ENCODE assay signal across 8 cellular contexts in the genomic region with DNA sequence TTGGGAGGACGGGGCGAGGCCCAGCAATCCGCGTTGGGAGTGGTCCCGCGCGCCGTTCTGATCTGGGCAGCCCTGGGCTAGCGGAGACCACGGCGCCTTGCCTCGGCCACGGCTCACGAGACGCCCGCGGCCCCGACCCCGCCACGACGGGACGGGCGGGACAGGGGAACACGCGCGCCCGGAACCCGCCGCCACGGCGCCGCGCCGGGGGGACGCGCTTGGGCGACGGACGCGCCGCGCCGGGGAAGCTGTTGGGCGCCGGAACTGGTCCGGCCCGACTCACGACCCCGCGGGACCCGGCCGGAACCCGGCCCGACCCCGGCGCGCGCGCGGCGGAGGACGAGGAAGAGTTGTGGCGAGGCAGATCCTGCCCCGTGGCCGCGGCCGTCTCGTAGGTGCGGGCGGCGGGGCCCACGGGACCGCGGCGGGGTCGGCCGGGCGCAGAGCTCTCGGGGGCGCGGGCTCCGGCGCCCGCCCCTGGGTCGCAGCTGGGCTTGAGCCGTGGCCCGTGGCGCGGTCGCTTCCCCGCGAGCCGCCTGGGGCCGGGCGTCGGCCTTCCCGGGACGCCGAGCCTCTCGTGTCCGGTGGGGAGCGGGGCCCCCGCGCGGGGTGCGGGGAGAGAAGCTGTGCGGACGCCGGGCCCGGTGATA. TPM values are rescaled to one million over a fixed set of nuclear protein-coding genes. Genes with fewer than 3 reads are reported as not detected.
DNase-seq lines count a peak whose midpoint lies in the region; ATAC-seq and TF ChIP-seq lines count a peak whose summit lies in the region.

A gene (plus strand): TSS at position 251 of the 650 bp plus-strand sequence. CDS start 6,830 bp downstream, outside the sequence.

- TF ChIP-seq CTCF in GM12865 (IDR thresholded peaks at IDR 0.05; ENCODE audit: insufficient read depth, low read depth, low read length, missing control alignments) (no peak), SK-N-SH (IDR thresholded peaks at IDR 0.05) (no peak), glutamatergic neuron (IDR thresholded peaks at IDR 0.05; ENCODE audit: partially characterized antibody, unreplicated experiment) (no peak), ovary (IDR thresholded peaks at IDR 0.05) (no peak)

- TF ChIP-seq EP300 in SK-N-SH (IDR thresholded peaks at IDR 0.05; ENCODE audit: borderline replicate concordance in 1 of 2, low read depth in 1 of 2, low read length in 1 of 2) (no peak), ovary (IDR thresholded peaks at IDR 0.05) (no peak)

- peak within 1 kb of the TSS; percentile 86 for H3K4me2 ChIP-seq in SK-N-SH

- peaks cover 47% of the 10 kb centered on the region for H3K79me2 ChIP-seq in SK-N-SH (ENCODE audit: insufficient read depth)

- H3K36me3 ChIP-seq in SK-N-SH (replicated peaks in 1 of 2; ENCODE audit: control insufficient read depth in 1 of 2, insufficient read depth in 2 of 2, low read length in 1 of 2): no peaks in the 10 kb centered on the region
- H3K36me3 ChIP-seq in ovary: no peaks in the 10 kb centered on the region
- peaks cover 5% of the 10 kb centered on the region for H3K36me3 ChIP-seq in thymus (ENCODE audit: control insufficient read depth, insufficient read depth)

- DNase-seq in GM12865 (ENCODE audit: low read depth) (peak; percentile 84), SK-N-SH (peak; percentile 95), glutamatergic neuron (peak; percentile 59), ovary (peak; percentile 48 to 79 (median 68))
- DNase-seq in activated naive CD4-positive, alpha-beta T cell treated with anti-CD3 and anti-CD28 coated beads, Interleukin-2, amount 50 U/mL, for 72 hours (ENCODE audit: low spot score in 2 of 2): peak in 1 of 2 donors; percentile 79

- peak within 1 kb of the TSS; percentile 82 for H3K4me3 ChIP-seq in GM12865 (ENCODE audit: low read depth, low read length)
- peak within 1 kb of the TSS; percentile 84 to 87 for H3K4me3 ChIP-seq in SK-N-SH (ENCODE audit: low read depth in 2 of 2, low read length in 1 of 2)
- H3K4me3 ChIP-seq in ovary: peak within 1 kb of the TSS; percentile 51
- peak within 1 kb of the TSS; percentile 90 for H3K4me3 ChIP-seq in thymus (ENCODE audit: low read length)

- no peak for TF ChIP-seq RAD21 in SK-N-SH (IDR thresholded peaks at IDR 0.05; ENCODE audit: low read length)

- 0 out of 2 replicates have a peak, but pooled peaks cover 7% of the 10 kb centered on the region for H4K20me1 ChIP-seq in SK-N-SH (ENCODE audit: insufficient read depth)

- peak within 1 kb of the TSS; percentile 98 to 100 for H3K27ac Mint-ChIP-seq in activated naive CD4-positive, alpha-beta T cell treated with anti-CD3 and anti-CD28 coated beads, Interleukin-2, amount 50 U/mL, for 72 hours
- H3K27ac Mint-ChIP-seq in glutamatergic neuron (ENCODE audit: unreplicated experiment): no peak within 1 kb of the TSS

- H3K27ac ChIP-seq in SK-N-SH (ENCODE audit: low read depth in 2 of 2, low read length in 1 of 2): peak within 1 kb of the TSS in 1 of 2 experiments; percentile 53; a peak in 1 of 4 replicates
- peak within 1 kb of the TSS; percentile 23 to 38 for H3K27ac ChIP-seq in ovary
- peak within 1 kb of the TSS; percentile 88 for H3K27ac ChIP-seq in thymus (ENCODE audit: low read depth)

- no peaks in the 10 kb centered on the region for H3K9me3 Mint-ChIP-seq in activated naive CD4-positive, alpha-beta T cell treated with anti-CD3 and anti-CD28 coated beads, Interleukin-2, amount 50 U/mL, for 72 hours
- peaks cover 3% of the 10 kb centered on the region for H3K9me3 Mint-ChIP-seq in glutamatergic neuron (ENCODE audit: unreplicated experiment)

- POLR2A ChIA-PET in SK-N-SH (lab: Yijun Ruan, JAX): interaction anchor here (0.7 to 1.3 kb wide), 6 partner anchors 9 to 368 kb away, joined by 3 to 4 read pairs (median 4); no protein-coding TSS in a partner anchor

- TF ChIP-seq POLR2A in ovary (IDR thresholded peaks at IDR 0.05): no peak

- peak within 1 kb of the TSS; percentile 97 for H2AFZ ChIP-seq in SK-N-SH (ENCODE audit: low read depth)

- H3K4me1 ChIP-seq in SK-N-SH (ENCODE audit: control insufficient read depth in 1 of 2, insufficient read depth in 2 of 2, low read depth in 1 of 2, low read length in 1 of 2): peaks cover 7 to 34% of the 10 kb centered on the region in 2 experiments; a peak in 2 of 4 replicates
- H3K4me1 ChIP-seq in ovary (ENCODE audit: insufficient read depth): peaks cover 7% of the 10 kb centered on the region
- H3K4me1 ChIP-seq in thymus (ENCODE audit: control insufficient read depth, insufficient read depth, low read length): peaks cover 50% of the 10 kb centered on the region

- intact Hi-C loops in ovary (cut with DNase I): no loop called here

- no peaks in the 10 kb centered on the region for H3F3A ChIP-seq in SK-N-SH (replicated peaks; ENCODE audit: insufficient read depth)

- 67% methylated on average over 1 of the region's 110 CpGs for WGBS in SK-N-SH (ENCODE audit: low lambda C conversion rate)
- WGBS in ovary, 3 donors: 1% methylated on average over 55 to 110 of the region's 110 CpGs
- under 1% methylated on average over 110 of the region's 110 CpGs for WGBS in thymus

- H3K4me3 Mint-ChIP-seq in glutamatergic neuron (ENCODE audit: unreplicated experiment): peak within 1 kb of the TSS; percentile 94

- H3K9me2 ChIP-seq in SK-N-SH: no peaks in the 10 kb centered on the region

- ATAC-seq in HG02981 (IDR thresholded peaks at IDR 0.05; ENCODE audit: unreplicated experiment): peak; percentile 53
- peak; percentile 2 to 28 for ATAC-seq in activated naive CD4-positive, alpha-beta T cell treated with anti-CD3 and anti-CD28 coated beads, Interleukin-2, amount 50 U/mL, for 72 hours
- no peak for ATAC-seq in HG03378 (IDR thresholded peaks at IDR 0.05; ENCODE audit: unreplicated experiment)

- H3K36me3 Mint-ChIP-seq in activated naive CD4-positive, alpha-beta T cell treated with anti-CD3 and anti-CD28 coated beads, Interleukin-2, amount 50 U/mL, for 72 hours: peaks cover 13 to 25% of the 10 kb centered on the region in 2 donors
- H3K36me3 Mint-ChIP-seq in glutamatergic neuron (ENCODE audit: unreplicated experiment): no peaks in the 10 kb centered on the region

- H3K4me1 Mint-ChIP-seq in glutamatergic neuron (ENCODE audit: low read depth, unreplicated experiment): peaks cover 42% of the 10 kb centered on the region

- H3K27me3 Mint-ChIP-seq in glutamatergic neuron (ENCODE audit: unreplicated experiment): peaks cover 19% of the 10 kb centered on the region

- H3K27me3 ChIP-seq in SK-N-SH (ENCODE audit: insufficient read depth) (peaks cover 16% of the 10 kb centered on the region), ovary (no peaks in the 10 kb centered on the region), thymus (ENCODE audit: control insufficient read depth, insufficient read depth) (no peaks in the 10 kb centered on the region)

- CTCF ChIA-PET in SK-N-SH (lab: Yijun Ruan, JAX): interaction anchor here (0.8 to 1.8 kb wide), 3 partner anchors 11 to 40 kb away, joined by 4 to 5 read pairs (median 4); no protein-coding TSS in a partner anchor

- H3K9me3 ChIP-seq in SK-N-SH: no peaks in the 10 kb centered on the region
- H3K9me3 ChIP-seq in ovary: no peaks in the 10 kb centered on the region
- no peaks in the 10 kb centered on the region for H3K9me3 ChIP-seq in thymus (ENCODE audit: control insufficient read depth)

- H3K9ac ChIP-seq in SK-N-SH: peak within 1 kb of the TSS; percentile 84

TF ChIP-seq in SK-N-SH, 30 proteins besides CTCF, POLR2A, EP300 and RAD21 (continues in another document):
- TF ChIP-seq, protein P1, sequence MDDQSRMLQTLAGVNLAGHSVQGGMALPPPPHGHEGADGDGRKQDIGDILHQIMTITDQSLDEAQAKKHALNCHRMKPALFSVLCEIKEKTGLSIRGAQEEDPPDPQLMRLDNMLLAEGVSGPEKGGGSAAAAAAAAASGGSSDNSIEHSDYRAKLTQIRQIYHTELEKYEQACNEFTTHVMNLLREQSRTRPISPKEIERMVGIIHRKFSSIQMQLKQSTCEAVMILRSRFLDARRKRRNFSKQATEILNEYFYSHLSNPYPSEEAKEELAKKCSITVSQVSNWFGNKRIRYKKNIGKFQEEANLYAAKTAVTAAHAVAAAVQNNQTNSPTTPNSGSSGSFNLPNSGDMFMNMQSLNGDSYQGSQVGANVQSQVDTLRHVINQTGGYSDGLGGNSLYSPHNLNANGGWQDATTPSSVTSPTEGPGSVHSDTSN (IDR thresholded peaks at IDR 0.05): no peak
- TF ChIP-seq NRF1 (IDR thresholded peaks at IDR 0.05; ENCODE audit: low read depth, low read length): no peak
- no peak for TF ChIP-seq RFX5 (IDR thresholded peaks at IDR 0.05; ENCODE audit: low read length)
- TF ChIP-seq, protein P2, sequence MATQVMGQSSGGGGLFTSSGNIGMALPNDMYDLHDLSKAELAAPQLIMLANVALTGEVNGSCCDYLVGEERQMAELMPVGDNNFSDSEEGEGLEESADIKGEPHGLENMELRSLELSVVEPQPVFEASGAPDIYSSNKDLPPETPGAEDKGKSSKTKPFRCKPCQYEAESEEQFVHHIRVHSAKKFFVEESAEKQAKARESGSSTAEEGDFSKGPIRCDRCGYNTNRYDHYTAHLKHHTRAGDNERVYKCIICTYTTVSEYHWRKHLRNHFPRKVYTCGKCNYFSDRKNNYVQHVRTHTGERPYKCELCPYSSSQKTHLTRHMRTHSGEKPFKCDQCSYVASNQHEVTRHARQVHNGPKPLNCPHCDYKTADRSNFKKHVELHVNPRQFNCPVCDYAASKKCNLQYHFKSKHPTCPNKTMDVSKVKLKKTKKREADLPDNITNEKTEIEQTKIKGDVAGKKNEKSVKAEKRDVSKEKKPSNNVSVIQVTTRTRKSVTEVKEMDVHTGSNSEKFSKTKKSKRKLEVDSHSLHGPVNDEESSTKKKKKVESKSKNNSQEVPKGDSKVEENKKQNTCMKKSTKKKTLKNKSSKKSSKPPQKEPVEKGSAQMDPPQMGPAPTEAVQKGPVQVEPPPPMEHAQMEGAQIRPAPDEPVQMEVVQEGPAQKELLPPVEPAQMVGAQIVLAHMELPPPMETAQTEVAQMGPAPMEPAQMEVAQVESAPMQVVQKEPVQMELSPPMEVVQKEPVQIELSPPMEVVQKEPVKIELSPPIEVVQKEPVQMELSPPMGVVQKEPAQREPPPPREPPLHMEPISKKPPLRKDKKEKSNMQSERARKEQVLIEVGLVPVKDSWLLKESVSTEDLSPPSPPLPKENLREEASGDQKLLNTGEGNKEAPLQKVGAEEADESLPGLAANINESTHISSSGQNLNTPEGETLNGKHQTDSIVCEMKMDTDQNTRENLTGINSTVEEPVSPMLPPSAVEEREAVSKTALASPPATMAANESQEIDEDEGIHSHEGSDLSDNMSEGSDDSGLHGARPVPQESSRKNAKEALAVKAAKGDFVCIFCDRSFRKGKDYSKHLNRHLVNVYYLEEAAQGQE (IDR thresholded peaks at IDR 0.05; ENCODE audit: low read depth, low read length): peak; percentile 28; the same call in 1 of the 2 replicates
- no peak for TF ChIP-seq JUND (IDR thresholded peaks at IDR 0.05)
- no peak for TF ChIP-seq FOXJ3 (CRISPR knock-in tag; IDR thresholded peaks at IDR 0.05)

RNA-seq across cellular contexts. Expression of the gene that starts here (rescaled TPM):
- polyA plus RNA-seq in SK-N-SH (2012; rRNA removed): 14.9 and 18.8 TPM in 2 replicates
- 9.1 and 11.1 TPM in 2 replicates for polyA plus RNA-seq in SK-N-SH (2012; cell fraction: cytosol; rRNA removed)
- polyA plus RNA-seq in SK-N-SH (2012; cell fraction: nucleus; rRNA removed): 25.9 and 33.9 TPM in 2 replicates
- total RNA-seq in activated naive CD4-positive, alpha-beta T cell treated with anti-CD3 and anti-CD28 coated beads, Interleukin-2, amount 50 U/mL, for 72 hours: 10 to 100 TPM; 33.1 to 59.9 TPM
- 29.3 TPM for total RNA-seq in glutamatergic neuron (ENCODE audit: unreplicated experiment)
- 10 to 100 TPM; 16.2 to 40.9 (median 28.8) TPM for total RNA-seq in ovary
- 10 to 100 TPM; 20.1 to 22.9 TPM for polyA plus RNA-seq in ovary
- 47.2 TPM for polyA plus RNA-seq in thymus
